Comparison of ENCODE assay signal across 8 cellular contexts in the genomic region with DNA sequence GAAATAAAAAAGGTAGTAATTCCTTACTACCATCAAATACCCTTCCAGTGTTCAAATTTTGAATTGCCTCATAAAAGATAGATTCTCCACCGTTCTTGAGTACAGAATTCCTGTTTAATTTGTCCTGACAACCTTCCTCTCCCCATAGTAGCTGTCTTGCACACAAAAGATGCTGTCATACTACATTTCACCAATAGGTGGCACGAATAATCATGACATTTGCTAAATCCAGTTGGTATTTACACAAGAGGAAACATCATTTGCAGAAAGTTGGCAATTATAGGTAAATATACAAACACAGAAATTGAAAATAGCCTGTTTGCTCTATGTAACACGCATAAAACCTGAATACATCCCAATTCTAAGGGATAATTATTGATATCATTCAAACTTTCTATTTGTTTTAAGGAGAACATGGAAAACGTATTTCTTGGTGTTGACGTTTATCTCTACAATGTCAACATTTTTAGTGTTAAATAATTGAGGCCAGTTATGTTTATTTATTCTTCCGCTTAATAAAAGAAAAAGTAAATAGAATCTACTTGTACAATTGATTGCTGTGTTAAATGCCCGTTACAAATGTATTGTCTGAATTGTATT. TPM values are rescaled to one million over a fixed set of nuclear protein-coding genes. Genes with fewer than 3 reads are reported as not detected.
DNase-seq lines count a peak whose midpoint lies in the region; ATAC-seq, FAIRE-seq and TF ChIP-seq lines count a peak whose summit lies in the region.

No MANE protein-coding gene starts in this region.

- H3K27ac ChIP-seq in spleen: no peak overlapping the region
- no peak overlapping the region for H3K27ac ChIP-seq in aorta (ENCODE audit: low read depth in 1 of 2, low read length in 2 of 2)

- no peaks in the 10 kb centered on the region for H3K36me3 ChIP-seq in spleen
- H3K36me3 ChIP-seq in aorta (ENCODE audit: control insufficient read depth in 1 of 2, insufficient read depth in 2 of 2, low read length in 1 of 2): no peaks in the 10 kb centered on the region

- 48 to 58% (median 53%) methylated on average over 7 of the region's 7 CpGs for WGBS in spleen, 5 donors
- 41 to 42% methylated on average over 7 of the region's 7 CpGs for WGBS in aorta, 2 donors

- DNase-seq in DMS53 treated with DMSO at 0.1 percent for 48 hours (lab: John Stamatoyannopoulos, UW; ENCODE audit: unreplicated experiment) (peak; percentile 22), NCI-H1417 treated with DMSO at 0.1 percent for 48 hours (lab: John Stamatoyannopoulos, UW) (peak; percentile 71), germinal center (ENCODE audit: low spot score) (peak; percentile 30), spleen (no peak), aorta (no peak), middle frontal gyrus (ENCODE audit: extremely low spot score, low spot score) (no peak)

- H3K9me3 ChIP-seq in spleen (peaks cover 0 to 17% (median 7%) of the 10 kb centered on the region in 8 donors), aorta (ENCODE audit: control insufficient read depth, low read length) (no peaks in the 10 kb centered on the region)

- H3K4me3 ChIP-seq in spleen (no peak overlapping the region), aorta (ENCODE audit: low read length in 2 of 2) (no peak overlapping the region)

- H3K27me3 ChIP-seq in spleen (replicated peaks in 1 of 7) (peaks cover 0 to 16% (median 0%) of the 10 kb centered on the region in 7 donors), aorta (ENCODE audit: control insufficient read depth in 1 of 2, insufficient read depth in 2 of 2, low read length in 1 of 2) (no peaks in the 10 kb centered on the region)

- ATAC-seq in GM21515 (IDR thresholded peaks at IDR 0.05; ENCODE audit: unreplicated experiment) (peak; percentile 56), aorta (ENCODE audit: low FRiP score) (no peak)

- TF ChIP-seq CTCF in spleen (IDR thresholded peaks at IDR 0.05 in 8 of 11, conservative IDR thresholded peaks at IDR 0.05 in 3 of 11): peak; percentile 29 to 80 (median 68)

- H3K4me1 ChIP-seq in spleen (peaks cover 0 to 7% (median 2%) of the 10 kb centered on the region in 6 donors), aorta (ENCODE audit: control insufficient read depth in 1 of 2, insufficient read depth in 2 of 2, low read length in 2 of 2) (peaks cover 0 to 4% of the 10 kb centered on the region in 2 donors)

- no peak for TF ChIP-seq POLR2A in spleen (IDR thresholded peaks at IDR 0.05)

- peak; percentile 81 for FAIRE-seq in TTC549 (lab: Jason Lieb, UNC)

- intact Hi-C loops in spleen (cut with DNase I; ENCODE audit: low total_unique reads): no loop called here
- intact Hi-C loops in aorta (cut with DNase I): no loop called here

RNA-seq across cellular contexts. Expression of a gene that starts 58.3 kb away (rescaled TPM):
- total RNA-seq in spleen (under 1 TPM in 2 of 7 donors, not detected in 5; 0.28 to 0.52 TPM), aorta (under 1 TPM in 1 of 2 donors, not detected in 1; 0.66 TPM)
- polyA plus RNA-seq in spleen (under 1 TPM; 0.08 to 0.10 (median 0.09) TPM), aorta (under 1 TPM; 0.56 to 0.63 TPM)

Comparison
In these comparisons a context has a peak if more than half of its experiments do, and no peak if none do; other contexts are left out.
1. DNase-seq: peak in DMS53 treated with DMSO at 0.1 percent for 48 hours (single experiment), NCI-H1417 treated with DMSO at 0.1 percent for 48 hours (single experiment) and germinal center (single experiment); none in spleen (single experiment), aorta (0 of 2) and middle frontal gyrus (single experiment).